In the genomic region with DNA sequence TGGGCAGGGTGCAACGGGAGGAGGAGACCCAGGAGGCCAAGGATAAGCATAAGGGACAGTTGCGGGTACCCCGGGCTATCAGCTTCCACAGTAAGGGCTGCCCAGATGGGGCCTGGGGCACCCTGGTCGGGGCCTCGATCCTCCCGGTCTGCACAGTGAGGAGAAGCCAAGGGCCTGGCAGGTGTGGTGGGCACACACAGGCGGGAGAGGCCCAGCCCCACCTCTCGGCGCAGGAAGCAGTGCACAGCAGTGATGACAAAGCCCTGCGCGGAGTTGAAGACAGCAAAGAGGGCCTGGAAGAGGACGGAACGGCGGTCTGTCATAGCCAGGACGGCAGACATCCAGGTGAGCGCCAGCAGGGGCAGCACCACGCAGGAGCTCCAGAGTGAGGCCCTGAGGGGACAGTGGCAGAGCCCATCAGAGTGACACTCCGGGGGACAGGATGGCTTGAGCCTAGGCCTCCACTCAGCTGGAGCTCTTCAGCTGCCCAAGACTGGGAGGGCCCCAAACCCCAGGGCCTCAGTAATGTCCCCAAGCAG, we compare ENCODE assay signal across 1 cellular context.
TF ChIP-seq lines count a peak whose summit lies in the region.

No MANE protein-coding gene starts in this region.

TF ChIP-seq in GM23338, 12 proteins besides CTCF, POLR2A, EP300 and RAD21 (continued from another document):
- TF ChIP-seq, protein P1, sequence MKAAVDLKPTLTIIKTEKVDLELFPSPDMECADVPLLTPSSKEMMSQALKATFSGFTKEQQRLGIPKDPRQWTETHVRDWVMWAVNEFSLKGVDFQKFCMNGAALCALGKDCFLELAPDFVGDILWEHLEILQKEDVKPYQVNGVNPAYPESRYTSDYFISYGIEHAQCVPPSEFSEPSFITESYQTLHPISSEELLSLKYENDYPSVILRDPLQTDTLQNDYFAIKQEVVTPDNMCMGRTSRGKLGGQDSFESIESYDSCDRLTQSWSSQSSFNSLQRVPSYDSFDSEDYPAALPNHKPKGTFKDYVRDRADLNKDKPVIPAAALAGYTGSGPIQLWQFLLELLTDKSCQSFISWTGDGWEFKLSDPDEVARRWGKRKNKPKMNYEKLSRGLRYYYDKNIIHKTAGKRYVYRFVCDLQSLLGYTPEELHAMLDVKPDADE (IDR thresholded peaks at IDR 0.05) = no peak
- TF ChIP-seq POLR2AphosphoS5 (IDR thresholded peaks at IDR 0.05; ENCODE audit: low read depth) (no peak), CREB1 (CRISPR knock-in tag; IDR thresholded peaks at IDR 0.05; ENCODE audit: low read depth) (no peak), EZH2phosphoT487 (IDR thresholded peaks at IDR 0.05; ENCODE audit: unreplicated experiment) (no peak), STAT1 (IDR thresholded peaks at IDR 0.05; ENCODE audit: unreplicated experiment) (no peak), ZNF114 (CRISPR knock-in tag; IDR thresholded peaks at IDR 0.05) (no peak)
TF ChIP-seq in GM23338: peak in this region for 0.
